In genomic region chr2:102021776-102022175, GRCh38 we compare ENCODE assay signal across 1 cellular context.
TF ChIP-seq lines count a peak whose summit lies in the region.

No MANE protein-coding gene starts in this region.

TF ChIP-seq in endothelial cell of umbilical vein, 7 proteins besides CTCF, POLR2A, EP300 and RAD21 (continued from another document):
- TF ChIP-seq GATA2 (IDR thresholded peaks at IDR 0.05; ENCODE audit: insufficient read depth, insufficient read length, low read depth, low read length) = no peak
- no peak for TF ChIP-seq JUN (IDR thresholded peaks at IDR 0.05; ENCODE audit: borderline replicate concordance, insufficient read depth, insufficient read length, low read depth)
- TF ChIP-seq POLR2AphosphoS5 (IDR thresholded peaks at IDR 0.05; ENCODE audit: insufficient read depth, low read depth, low read length) = no peak
- no peak for TF ChIP-seq MAX (IDR thresholded peaks at IDR 0.05; ENCODE audit: insufficient read depth, insufficient read length)
